In genomic region chr3:31495971-31496370, GRCh38 we compare ENCODE assay signal across 22 cellular contexts. TPM values are rescaled to one million over a fixed set of nuclear protein-coding genes. Genes with fewer than 3 reads are reported as not detected.
DNase-seq lines count a peak whose midpoint lies in the region; ATAC-seq and TF ChIP-seq lines count a peak whose summit lies in the region.
"Had no signal": no experiment of that assay in that cellular context is flagged by ENCODE, and none has a peak within 500 bp of the region (broad histone marks: within the 10 kb centered on the region; RNA-seq: fewer than 3 reads in every experiment).

No MANE protein-coding gene starts in this region.

- no TSS peak for BruUV-seq in PC-3 (replicated peaks; lab: Mats Ljungman, UMichigan)

- H3K4me3 ChIP-seq in PC-3 (ENCODE audit: low read length) (no peak overlapping the region), fibroblast of lung (replicated peaks in 1 of 4; ENCODE audit: control extremely low read depth in 1 of 4, insufficient read depth in 1 of 4, low read depth in 3 of 4, low read length in 4 of 4) (no peak overlapping the region)
- H3K4me3 ChIP-seq: sigmoid colon, stomach, transverse colon had no signal

- H3K4me2 ChIP-seq in PC-3 (ENCODE audit: low read length) (no peak overlapping the region), fibroblast of lung (ENCODE audit: extremely low read depth, insufficient read depth, low read length) (no peak overlapping the region)

- ATAC-seq in PC-3, result peak; percentile 45
- ATAC-seq in GM21423 (IDR thresholded peaks at IDR 0.05; ENCODE audit: unreplicated experiment), result no peak
- no peak for ATAC-seq in GM21390 (IDR thresholded peaks at IDR 0.05; ENCODE audit: unreplicated experiment)
- ATAC-seq: activated T-cell treated with anti-CD3 and anti-CD28 coated beads, Interleukin-2, amount 50 U/mL, for 72 hours had no signal

- CTCF ChIA-PET in PC-3 (lab: Charles Lee), result no interaction called here

- POLR2A ChIA-PET in PC-3 (lab: Charles Lee; ENCODE audit: unreplicated experiment), result no interaction called here

- H3F3A ChIP-seq in PC-3 (ENCODE audit: low read length, unreplicated experiment), result no peaks in the 10 kb centered on the region

- no peak overlapping the region for H3K9ac ChIP-seq in PC-3 (ENCODE audit: low read length)
- H3K9ac ChIP-seq in fibroblast of lung (ENCODE audit: insufficient read depth, low read length), result no peak overlapping the region

- no peak overlapping the region for H2AFZ ChIP-seq in PC-3 (ENCODE audit: low read length)
- peak overlapping the region; percentile 41 for H2AFZ ChIP-seq in fibroblast of lung (ENCODE audit: low read length)

- H3K27ac ChIP-seq in PC-3 (ENCODE audit: low read length) (no peak overlapping the region), fibroblast of lung (ENCODE audit: insufficient read depth, low read length) (no peak overlapping the region)
- H3K27ac ChIP-seq: neutrophil, sigmoid colon, stomach, transverse colon, VCaP had no signal

- no peaks in the 10 kb centered on the region for H3K9me2 ChIP-seq in PC-3 (replicated peaks; ENCODE audit: low read length)

- H3K9me3 ChIP-seq in PC-3 (ENCODE audit: low read length) (no peaks in the 10 kb centered on the region), fibroblast of lung (ENCODE audit: control insufficient read depth, insufficient read depth, low read depth, low read length) (no peaks in the 10 kb centered on the region)
- H3K9me3 ChIP-seq: BE2C, neutrophil, sigmoid colon had no signal

- H3K4me1 ChIP-seq in PC-3 (ENCODE audit: insufficient read depth, low read length), result peaks cover 7% of the 10 kb centered on the region; the same call in 1 of the 2 replicates
- H3K4me1 ChIP-seq in fibroblast of lung (ENCODE audit: control insufficient read depth, extremely low read depth, insufficient read depth, low read length), result no peaks in the 10 kb centered on the region
- H3K4me1 ChIP-seq: BE2C, sigmoid colon, stomach, transverse colon had no signal

- DNase-seq in GM04503 (ENCODE audit: low read depth) (peak; percentile 12), PC-3 (peak; percentile 44), fibroblast of lung (ENCODE audit: low read depth in 2 of 2) (peak; percentile 22 to 70), stromal cell of bone marrow (ENCODE audit: low read depth) (peak; percentile 36)
- DNase-seq in activated naive CD4-positive, alpha-beta T cell treated with anti-CD3 and anti-CD28 coated beads, Interleukin-2, amount 50 U/mL, for 16 hours, result no peak
- DNase-seq: activated CD4-positive, alpha-beta T cell treated with anti-CD3 and anti-CD28 coated beads for 48 hours; activated naive CD4-positive, alpha-beta T cell treated with Interleukin-2 at 50 U/mL for 16 hours; activated T-cell treated with anti-CD3 and anti-CD28 coated beads, Interleukin-2, amount 50 U/mL, for 72 hours; BE2C; cortex of kidney; head of caudate nucleus; KG1; NCI-H1694; NCI-H524 treated with DMSO at 0.1 percent for 48 hours; sigmoid colon; stimulated activated CD8-positive, alpha-beta memory T cell treated with anti-CD3 and anti-CD28 coated beads, Interleukin-4, amount 100 ng/mL, for 48 hours; stomach; transverse colon had no signal

- no peaks in the 10 kb centered on the region for H3K36me3 ChIP-seq in PC-3 (ENCODE audit: low read depth, low read length)
- no peaks in the 10 kb centered on the region for H3K36me3 ChIP-seq in fibroblast of lung (ENCODE audit: control insufficient read depth, insufficient read depth, low read length)
- H3K36me3 ChIP-seq: BE2C, neutrophil, sigmoid colon, stomach, transverse colon had no signal

- H3K27me3 ChIP-seq in PC-3 (ENCODE audit: low read length) (no peaks in the 10 kb centered on the region), fibroblast of lung (ENCODE audit: control insufficient read depth, insufficient read depth, low read length) (peaks cover 4% of the 10 kb centered on the region)
- H3K27me3 ChIP-seq: BE2C, neutrophil, sigmoid colon, stomach, transverse colon had no signal

- intact Hi-C loops in PC-3 (cut with micrococcal nuclease), result no loop called here

- TF ChIP-seq CTCF in PC-3 (conservative IDR thresholded peaks at IDR 0.05; ENCODE audit: low read depth, low read length) (no peak), fibroblast of lung (conservative IDR thresholded peaks at IDR 0.05 in 1 of 2, IDR thresholded peaks at IDR 0.05 in 1 of 2; ENCODE audit: low read depth in 1 of 2, low read length in 2 of 2) (no peak)

- H3K79me2 ChIP-seq in PC-3 (ENCODE audit: low read length) (no peaks in the 10 kb centered on the region), fibroblast of lung (ENCODE audit: control insufficient read depth, insufficient read depth, low read length) (no peaks in the 10 kb centered on the region)

- H4K20me1 ChIP-seq in PC-3 (ENCODE audit: low read length), result no peaks in the 10 kb centered on the region
- no peaks in the 10 kb centered on the region for H4K20me1 ChIP-seq in fibroblast of lung (ENCODE audit: control insufficient read depth, extremely low read depth, insufficient read depth, low read length)

RNA-seq across cellular contexts. Expression of gene STT3B, which starts 36.8 kb away (rescaled TPM):
- total RNA-seq in PC-3 (2014; rRNA removed) (149 and 153 TPM in 2 replicates), fibroblast of lung (192 and 259 TPM in 2 replicates)
- 120 and 145 TPM in 2 replicates for polyA plus RNA-seq in fibroblast of lung
- 83.1 and 89.7 TPM in 2 replicates for polyA plus RNA-seq in fibroblast of lung (2012)
- polyA minus RNA-seq in fibroblast of lung (ENCODE audit: low replicate concordance), result 26.4 and 31.3 TPM in 2 replicates
